Comparison of ENCODE assay signal across 23 cellular contexts in genomic region chr2:180356676-180357075, GRCh38.
"Had no signal": no experiment of that assay in that cellular context is flagged by ENCODE, and none has a peak within 500 bp of the region (broad histone marks: within the 10 kb centered on the region; RNA-seq: fewer than 3 reads in every experiment).

No MANE protein-coding gene starts in this region.

- DNase-seq: dorsolateral prefrontal cortex; effector CD4-positive, alpha-beta T cell; foreskin keratinocyte; heart left ventricle; kidney; natural killer cell; occipital lobe; pancreas; retina; right lobe of liver; small intestine; stimulated activated CD4-positive, alpha-beta T cell treated with anti-CD3 and anti-CD28 coated beads, Interleukin-15, amount 100 ng/mL, for 24 hours; stimulated activated CD4-positive, alpha-beta T cell treated with anti-CD3 and anti-CD28 coated beads, Interleukin-2, amount 100 ng/mL, for 48 hours; stimulated activated naive B cell treated with anti-CD40 and anti-IgM and Interleukin-4, amounts not matched to agents 10 μg/mL and 1 μg/mL and 100 μg/mL, for 72 hours; upper lobe of left lung had no signal

- H3K4me1 ChIP-seq: foreskin keratinocyte, gastroesophageal sphincter, heart left ventricle, pancreas, right lobe of liver, tibial nerve, upper lobe of left lung had no signal

- H3K36me3 ChIP-seq: gastroesophageal sphincter, heart left ventricle, pancreas, right lobe of liver, thoracic aorta, tibial nerve, upper lobe of left lung had no signal

- ATAC-seq: esophagus mucosa; foreskin keratinocyte; gastroesophageal sphincter; heart left ventricle; left lobe of liver; natural killer cell; pancreas; right lobe of liver; stimulated activated naive B cell treated with anti-CD40 and anti-IgM and Interleukin-4, amounts not matched to agents 10 μg/mL and 1 μg/mL and 100 μg/mL, for 72 hours had no signal

- H3K27me3 ChIP-seq: dorsolateral prefrontal cortex, foreskin keratinocyte, gastroesophageal sphincter, heart left ventricle, hepatocyte, pancreas, right lobe of liver, tibial nerve, upper lobe of left lung had no signal

- H3K4me3 ChIP-seq: dorsolateral prefrontal cortex, gastroesophageal sphincter, heart left ventricle, hepatocyte, lung, pancreas, right lobe of liver, thoracic aorta, tibial nerve, upper lobe of left lung had no signal

- H3K9me3 ChIP-seq: gastroesophageal sphincter, heart left ventricle, pancreas, right lobe of liver, thoracic aorta, tibial nerve, upper lobe of left lung had no signal

- H3K27ac ChIP-seq: dorsolateral prefrontal cortex, epithelial cell of prostate, foreskin keratinocyte, gastroesophageal sphincter, heart left ventricle, hepatocyte, pancreas, right lobe of liver, thoracic aorta, tibial nerve, upper lobe of left lung had no signal
